14 cellular contexts compared by ENCODE assay signal in the genomic region with DNA sequence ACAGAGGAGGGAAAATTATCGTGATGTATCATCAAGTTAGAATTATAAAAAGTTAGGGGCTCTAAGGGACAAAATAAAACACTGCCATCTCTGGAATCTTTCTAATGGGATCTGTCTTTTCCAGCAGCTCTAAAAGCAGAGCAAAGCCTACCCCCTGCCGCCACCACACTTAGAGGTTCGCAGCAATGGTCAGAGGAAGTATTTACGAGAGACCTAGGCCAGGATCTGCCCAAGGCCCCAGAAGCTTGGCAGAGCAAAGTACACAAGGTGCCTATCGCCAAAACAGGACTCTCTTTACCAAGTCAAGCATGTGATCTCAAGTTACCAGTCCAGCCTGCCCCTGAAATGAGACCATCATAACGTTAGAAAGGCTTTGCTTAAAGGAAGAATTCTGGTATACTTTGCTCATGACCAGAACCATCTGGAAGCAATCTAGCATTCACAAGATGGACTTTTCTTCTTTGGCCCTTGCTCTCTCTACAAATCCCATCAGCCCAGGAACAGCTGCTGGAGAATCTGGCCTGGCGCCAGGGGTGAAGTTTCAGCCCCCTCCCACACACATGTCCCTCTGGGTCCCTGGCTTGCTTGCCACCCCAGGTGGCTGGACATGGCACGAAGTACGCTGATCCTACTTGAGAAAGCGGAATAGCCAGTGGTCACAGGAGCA.
DNase-seq lines count a peak whose midpoint lies in the region; ATAC-seq and TF ChIP-seq lines count a peak whose summit lies in the region.
"Had no signal": no experiment of that assay in that cellular context is flagged by ENCODE, and none has a peak within 500 bp of the region (broad histone marks: within the 10 kb centered on the region; RNA-seq: fewer than 3 reads in every experiment).

No MANE protein-coding gene starts in this region.

- DNase-seq in G401 (ENCODE audit: low spot score) (peak; percentile 70), Panc1 (ENCODE audit: low read depth, low spot score) (no peak), retina (peak; percentile 73), epidermal melanocyte (ENCODE audit: insufficient read length, low spot score) (no peak), H4 (ENCODE audit: low spot score) (no peak), UCSD-AML1 (lab: John Stamatoyannopoulos, UW; ENCODE audit: unreplicated experiment) (no peak)
- no peak for DNase-seq in activated T-cell treated with anti-CD3 and anti-CD28 coated beads, Interleukin-2, amount 50 U/mL, for 24 hours
- DNase-seq: activated effector memory CD4-positive, alpha-beta T cell treated with Interleukin-2 at 50 U/mL for 16 hours; immature natural killer cell; naive B cell; NCI-H1105 treated with DMSO at 0.1 percent for 48 hours; T-cell had no signal

- H3K4me1 ChIP-seq in Panc1 (ENCODE audit: control insufficient read depth, insufficient read depth, low read length) (peaks cover 59% of the 10 kb centered on the region), gastroesophageal sphincter (peaks cover 0 to 18% (median 0%) of the 10 kb centered on the region in 3 donors)

- TF ChIP-seq CTCF in Panc1 (IDR thresholded peaks at IDR 0.05) (no peak), gastroesophageal sphincter (IDR thresholded peaks at IDR 0.05) (no peak)

- no peaks in the 10 kb centered on the region for H3K9me3 Mint-ChIP-seq in activated T-cell treated with anti-CD3 and anti-CD28 coated beads, Interleukin-2, amount 50 U/mL, for 24 hours
- H3K9me3 Mint-ChIP-seq: immature natural killer cell, T-cell had no signal

- H3K36me3 ChIP-seq in Panc1 (ENCODE audit: control insufficient read depth, insufficient read depth, low read length), result no peaks in the 10 kb centered on the region
- no peaks in the 10 kb centered on the region for H3K36me3 ChIP-seq in gastroesophageal sphincter
- H3K36me3 ChIP-seq: esophagus muscularis mucosa had no signal

- H3K4me3 ChIP-seq in Panc1 (ENCODE audit: low read depth in 2 of 2, low read length in 2 of 2) (no peak overlapping the region), gastroesophageal sphincter (no peak overlapping the region)
- H3K4me3 ChIP-seq: esophagus muscularis mucosa had no signal

- H3K9me3 ChIP-seq in Panc1 (ENCODE audit: control insufficient read depth, insufficient read depth, low read depth, low read length), result no peaks in the 10 kb centered on the region
- no peaks in the 10 kb centered on the region for H3K9me3 ChIP-seq in gastroesophageal sphincter
- H3K9me3 ChIP-seq: esophagus muscularis mucosa had no signal

- H3K27ac ChIP-seq in Panc1 (ENCODE audit: low read length) (peak overlapping the region; percentile 84), gastroesophageal sphincter (peak overlapping the region in 3 of 4 donors; percentile 3 to 56 (median 13))

- CTCF ChIA-PET in Panc1 (lab: Charles Lee), result no interaction called here

- TF ChIP-seq EP300 in gastroesophageal sphincter (IDR thresholded peaks at IDR 0.05), result no peak

- ATAC-seq in Panc1, result peak; percentile 49; the same call in 1 of the 2 replicates
- peak; percentile 10 for ATAC-seq in gastroesophageal sphincter
- ATAC-seq: T-cell had no signal

- no TSS peak for BruUV-seq in Panc1 (replicated peaks; lab: Mats Ljungman, UMichigan)

- in situ Hi-C loops in G401 (cut with HindIII; ENCODE audit: low sequenced_read_pairs), result no loop called here
- in situ Hi-C loops in Panc1 (cut with HindIII; ENCODE audit: low pct_unique_long_range_greater_than_20kb, low sequenced_read_pairs), result no loop called here

- no peak overlapping the region for H3K4me3 Mint-ChIP-seq in activated T-cell treated with anti-CD3 and anti-CD28 coated beads, Interleukin-2, amount 50 U/mL, for 24 hours
- H3K4me3 Mint-ChIP-seq: immature natural killer cell, naive B cell, T-cell had no signal

- 34 to 47% methylated on average over 3 of the region's 10 CpGs for WGBS in gastroesophageal sphincter (ENCODE audit: low coverage in 1 of 2), 2 donors

- H3K27ac Mint-ChIP-seq in activated T-cell treated with anti-CD3 and anti-CD28 coated beads, Interleukin-2, amount 50 U/mL, for 24 hours, result no peak overlapping the region
- H3K27ac Mint-ChIP-seq: immature natural killer cell, naive B cell, T-cell had no signal

- no peak for TF ChIP-seq POLR2A in gastroesophageal sphincter (IDR thresholded peaks at IDR 0.05)

- no peaks in the 10 kb centered on the region for H3K27me3 ChIP-seq in Panc1 (ENCODE audit: control insufficient read depth, insufficient read depth, low read length)
- no peaks in the 10 kb centered on the region for H3K27me3 ChIP-seq in gastroesophageal sphincter
- H3K27me3 ChIP-seq: esophagus muscularis mucosa had no signal

- intact Hi-C loops in Panc1 (cut with micrococcal nuclease; ENCODE audit: unreplicated experiment), result no loop called here

- H3K4me1 Mint-ChIP-seq in activated T-cell treated with anti-CD3 and anti-CD28 coated beads, Interleukin-2, amount 50 U/mL, for 24 hours (ENCODE audit: low read depth), result no peaks in the 10 kb centered on the region
- H3K4me1 Mint-ChIP-seq: immature natural killer cell, naive B cell, T-cell had no signal

- H3K27me3 Mint-ChIP-seq in activated T-cell treated with anti-CD3 and anti-CD28 coated beads, Interleukin-2, amount 50 U/mL, for 24 hours, result no peaks in the 10 kb centered on the region

- POLR2A ChIA-PET in Panc1 (lab: Charles Lee), result no interaction called here

- H3K36me3 Mint-ChIP-seq in activated T-cell treated with anti-CD3 and anti-CD28 coated beads, Interleukin-2, amount 50 U/mL, for 24 hours (ENCODE audit: low read depth), result no peaks in the 10 kb centered on the region
- H3K36me3 Mint-ChIP-seq: immature natural killer cell, naive B cell, T-cell had no signal

Comparison
In these comparisons a context has a peak if more than half of its experiments do, and no peak if none do; other contexts are left out.
1. DNase-seq: peak in G401 (single experiment) and retina (single experiment); none in Panc1 (single experiment), epidermal melanocyte (single experiment), H4 (single experiment), UCSD-AML1 (single experiment) and activated T-cell treated with anti-CD3 and anti-CD28 coated beads, Interleukin-2, amount 50 U/mL, for 24 hours (single experiment).